1 cellular context compared by ENCODE assay signal in the genomic region with DNA sequence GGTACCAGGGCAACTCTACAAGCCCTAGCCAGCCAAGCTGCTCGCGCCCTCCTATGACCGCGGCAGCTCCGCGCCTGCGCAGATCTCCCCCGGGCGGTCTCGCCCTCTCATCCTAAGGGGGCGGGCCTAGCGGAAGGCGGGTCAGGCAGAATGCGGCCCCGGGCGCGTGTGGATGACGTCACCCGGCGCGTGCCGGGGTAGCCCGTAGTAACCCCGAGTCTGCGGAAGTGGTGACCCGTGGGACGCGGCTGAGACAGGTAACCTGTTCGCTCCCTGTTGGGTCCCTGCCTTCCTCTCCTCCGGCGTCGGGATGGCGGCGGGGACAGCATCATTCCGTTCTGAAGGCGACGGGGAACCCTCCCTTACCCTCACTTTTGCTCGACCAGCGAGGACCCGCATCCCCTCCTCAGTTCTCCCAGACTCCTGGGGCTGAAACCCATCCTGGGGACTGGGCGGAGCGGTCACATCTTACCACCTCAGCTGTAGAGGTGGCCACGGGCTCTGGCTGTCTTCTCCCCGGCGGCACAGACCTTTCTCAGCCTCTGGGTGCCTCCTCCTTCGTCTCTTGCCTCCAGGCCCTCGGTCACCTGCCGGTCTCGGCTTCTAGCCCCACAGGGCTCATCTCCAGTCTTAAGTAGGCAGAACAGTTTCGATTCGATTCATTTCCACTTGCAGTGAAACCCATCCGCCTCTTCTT.
TF ChIP-seq lines count a peak whose summit lies in the region.

AOPEP (plus strand) TSS at position 205 of the 697 bp plus-strand sequence. CDS start 33,085 bp downstream, outside the sequence.

TF ChIP-seq in HepG2, 621 proteins besides CTCF, POLR2A, EP300 and RAD21 (continued from another document and continues in another):
- no peak for TF ChIP-seq ZBTB2 (CRISPR knock-in tag; IDR thresholded peaks at IDR 0.05; ENCODE audit: low read depth)
- TF ChIP-seq IKZF4 (CRISPR knock-in tag; IDR thresholded peaks at IDR 0.05; ENCODE audit: borderline replicate concordance, low read depth, not compliant biosample characterization) = no peak
- peak; percentile 96 for TF ChIP-seq GABPB1 (CRISPR knock-in tag; IDR thresholded peaks at IDR 0.05)
- TF ChIP-seq ZXDC (CRISPR knock-in tag; IDR thresholded peaks at IDR 0.05) = no peak; the same call in 1 of the 2 replicates
- no peak for TF ChIP-seq THAP8 (CRISPR knock-in tag; IDR thresholded peaks at IDR 0.05; ENCODE audit: borderline replicate concordance)
- TF ChIP-seq PAX8 (CRISPR knock-in tag; IDR thresholded peaks at IDR 0.05; ENCODE audit: borderline replicate concordance) = no peak
- peak; percentile 85 for TF ChIP-seq SP5 (CRISPR knock-in tag; IDR thresholded peaks at IDR 0.05; ENCODE audit: borderline replicate concordance, low read depth)
- TF ChIP-seq ZHX1 (CRISPR knock-in tag; IDR thresholded peaks at IDR 0.05; ENCODE audit: low read depth) = peak; percentile 79; the same call in 1 of the 2 replicates
- TF ChIP-seq KMT2A (CRISPR knock-in tag; IDR thresholded peaks at IDR 0.05) = peak; percentile 93
- TF ChIP-seq, protein P1, sequence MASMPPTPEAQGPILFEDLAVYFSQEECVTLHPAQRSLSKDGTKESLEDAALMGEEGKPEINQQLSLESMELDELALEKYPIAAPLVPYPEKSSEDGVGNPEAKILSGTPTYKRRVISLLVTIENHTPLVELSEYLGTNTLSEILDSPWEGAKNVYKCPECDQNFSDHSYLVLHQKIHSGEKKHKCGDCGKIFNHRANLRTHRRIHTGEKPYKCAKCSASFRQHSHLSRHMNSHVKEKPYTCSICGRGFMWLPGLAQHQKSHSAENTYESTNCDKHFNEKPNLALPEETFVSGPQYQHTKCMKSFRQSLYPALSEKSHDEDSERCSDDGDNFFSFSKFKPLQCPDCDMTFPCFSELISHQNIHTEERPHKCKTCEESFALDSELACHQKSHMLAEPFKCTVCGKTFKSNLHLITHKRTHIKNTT (CRISPR knock-in tag; IDR thresholded peaks at IDR 0.05) = no peak
- TF ChIP-seq, protein P2, sequence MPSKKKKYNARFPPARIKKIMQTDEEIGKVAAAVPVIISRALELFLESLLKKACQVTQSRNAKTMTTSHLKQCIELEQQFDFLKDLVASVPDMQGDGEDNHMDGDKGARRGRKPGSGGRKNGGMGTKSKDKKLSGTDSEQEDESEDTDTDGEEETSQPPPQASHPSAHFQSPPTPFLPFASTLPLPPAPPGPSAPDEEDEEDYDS (CRISPR knock-in tag; IDR thresholded peaks at IDR 0.05) = peak; percentile 63
- no peak for TF ChIP-seq SNAPC5 (CRISPR knock-in tag; IDR thresholded peaks at IDR 0.05; ENCODE audit: borderline replicate concordance)
- TF ChIP-seq HOXA9 (CRISPR knock-in tag; IDR thresholded peaks at IDR 0.05; ENCODE audit: borderline replicate concordance) = no peak
- TF ChIP-seq THYN1 (CRISPR knock-in tag; IDR thresholded peaks at IDR 0.05; ENCODE audit: borderline replicate concordance, low read depth) = no peak
- TF ChIP-seq, protein P3, sequence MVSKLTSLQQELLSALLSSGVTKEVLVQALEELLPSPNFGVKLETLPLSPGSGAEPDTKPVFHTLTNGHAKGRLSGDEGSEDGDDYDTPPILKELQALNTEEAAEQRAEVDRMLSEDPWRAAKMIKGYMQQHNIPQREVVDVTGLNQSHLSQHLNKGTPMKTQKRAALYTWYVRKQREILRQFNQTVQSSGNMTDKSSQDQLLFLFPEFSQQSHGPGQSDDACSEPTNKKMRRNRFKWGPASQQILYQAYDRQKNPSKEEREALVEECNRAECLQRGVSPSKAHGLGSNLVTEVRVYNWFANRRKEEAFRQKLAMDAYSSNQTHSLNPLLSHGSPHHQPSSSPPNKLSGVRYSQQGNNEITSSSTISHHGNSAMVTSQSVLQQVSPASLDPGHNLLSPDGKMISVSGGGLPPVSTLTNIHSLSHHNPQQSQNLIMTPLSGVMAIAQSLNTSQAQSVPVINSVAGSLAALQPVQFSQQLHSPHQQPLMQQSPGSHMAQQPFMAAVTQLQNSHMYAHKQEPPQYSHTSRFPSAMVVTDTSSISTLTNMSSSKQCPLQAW (CRISPR knock-in tag; IDR thresholded peaks at IDR 0.05) = peak; percentile 84
- TF ChIP-seq ZNF337 (CRISPR knock-in tag; IDR thresholded peaks at IDR 0.05; ENCODE audit: borderline replicate concordance, low read depth) = no peak
- 0 out of 2 replicates have a peak, but pooled peaks have one; percentile 43 for TF ChIP-seq TOE1 (CRISPR knock-in tag; IDR thresholded peaks at IDR 0.05)
- TF ChIP-seq ZNF614 (CRISPR knock-in tag; IDR thresholded peaks at IDR 0.05; ENCODE audit: borderline replicate concordance) = peak; percentile 42; the same call in 1 of the 2 replicates
- 0 out of 2 replicates have a peak, but pooled peaks have one; percentile 35 for TF ChIP-seq SRF (IDR thresholded peaks at IDR 0.05; ENCODE audit: low read depth, low read length)
- TF ChIP-seq SIN3A (IDR thresholded peaks at IDR 0.05; ENCODE audit: borderline replicate concordance, low read depth, low read length) = peak; percentile 97; the same call in 1 of the 2 replicates
- TF ChIP-seq EEA1 (CRISPR knock-in tag; IDR thresholded peaks at IDR 0.05; ENCODE audit: borderline replicate concordance) = no peak
- no peak for TF ChIP-seq ZNF646 (CRISPR knock-in tag; IDR thresholded peaks at IDR 0.05)
- TF ChIP-seq ZNF883 (CRISPR knock-in tag; IDR thresholded peaks at IDR 0.05; ENCODE audit: not compliant biosample characterization) = peak; percentile 34
- no peak for TF ChIP-seq ZNF782 (CRISPR knock-in tag; IDR thresholded peaks at IDR 0.05; ENCODE audit: borderline replicate concordance)
- TF ChIP-seq ZNF333 (CRISPR knock-in tag; IDR thresholded peaks at IDR 0.05; ENCODE audit: borderline replicate concordance) = peak; percentile 79; the same call in 1 of the 2 replicates
- TF ChIP-seq HOXA5 (CRISPR knock-in tag; IDR thresholded peaks at IDR 0.05) = peak; percentile 84
- peak; percentile 74; the same call in 1 of the 2 replicates for TF ChIP-seq HBP1 (CRISPR knock-in tag; IDR thresholded peaks at IDR 0.05; ENCODE audit: low read depth)
- TF ChIP-seq ZSCAN31 (CRISPR knock-in tag; IDR thresholded peaks at IDR 0.05; ENCODE audit: low read depth) = peak; percentile 61; the same call in 1 of the 2 replicates
- peak; percentile 91 for TF ChIP-seq YEATS2 (CRISPR knock-in tag; IDR thresholded peaks at IDR 0.05; ENCODE audit: borderline replicate concordance)
- TF ChIP-seq ZNF30 (CRISPR knock-in tag; IDR thresholded peaks at IDR 0.05) = no peak
- TF ChIP-seq ZNF331 (CRISPR knock-in tag; IDR thresholded peaks at IDR 0.05) = no peak
- TF ChIP-seq ZSCAN25 (CRISPR knock-in tag; IDR thresholded peaks at IDR 0.05) = no peak
- TF ChIP-seq ATF1 (CRISPR knock-in tag; IDR thresholded peaks at IDR 0.05) = peak; percentile 99
- TF ChIP-seq TAF15 (IDR thresholded peaks at IDR 0.05; ENCODE audit: low read depth, low read length, poor library complexity, severe bottlenecking) = no peak
- TF ChIP-seq MED13 (CRISPR knock-in tag; IDR thresholded peaks at IDR 0.05) = 0 out of 2 replicates have a peak, but pooled peaks have one; percentile 36
- TF ChIP-seq ZNF225 (CRISPR knock-in tag; IDR thresholded peaks at IDR 0.05) = peak; percentile 26; the same call in 1 of the 2 replicates
